Comparison of ENCODE assay signal across 14 cellular contexts in genomic region chr13:110279684-110280083, GRCh38. TPM values are rescaled to one million over a fixed set of nuclear protein-coding genes. Genes with fewer than 3 reads are reported as not detected.
"Had no signal": no experiment of that assay in that cellular context is flagged by ENCODE, and none has a peak within 500 bp of the region (broad histone marks: within the 10 kb centered on the region; RNA-seq: fewer than 3 reads in every experiment).

No MANE protein-coding gene starts in this region.

- H3K4me1 ChIP-seq: pancreas had no signal

- H3K4me3 ChIP-seq: heart left ventricle, pancreas had no signal

- H3K9ac ChIP-seq: SK-N-SH had no signal

- DNase-seq: activated naive CD4-positive, alpha-beta T cell treated with anti-CD3 and anti-CD28 coated beads, Interleukin-2, amount 50 U/mL, for 16 hours; dermis blood vessel endothelial cell; endodermal cell; erythroblast; mesendoderm; pancreas; SK-N-SH; stimulated activated CD4-positive, alpha-beta T cell treated with anti-CD3 and anti-CD28 coated beads, Interleukin-2, amount 100 ng/mL, for 48 hours; stimulated activated naive CD4-positive, alpha-beta T cell treated with Interleukin-2 at 50 U/mL for 16 hours; T-helper 1 cell had no signal

- H3K36me3 ChIP-seq: pancreas had no signal

- H3K9me3 ChIP-seq: heart left ventricle, pancreas, SK-N-SH had no signal

- H3K27me3 ChIP-seq: heart left ventricle, pancreas had no signal

- H3K27ac ChIP-seq: pancreas, VCaP had no signal

- ATAC-seq: heart left ventricle, pancreas had no signal

RNA-seq across cellular contexts. Expression of gene COL4A1, which starts 27.3 kb away (rescaled TPM):
- total RNA-seq: activated CD4-positive, alpha-beta memory T cell treated with anti-CD3 and anti-CD28 coated beads for 36 hours; activated T-helper 1 cell treated with anti-CD3 and anti-CD28 coated beads, Interleukin-12 subunit alpha, Interleukin-12 subunit beta, Interleukin-2, Interleukin-4 antibody, amounts not matched to agents 30 ng/mL and 10 ng/mL and 1 ng/mL, durations not matched to agents 14 hours and 24 hours and 36 hours had no signal

RNA-seq across cellular contexts. Expression of gene COL4A2, which starts 27.4 kb away (rescaled TPM):
- total RNA-seq: activated CD4-positive, alpha-beta memory T cell treated with anti-CD3 and anti-CD28 coated beads for 36 hours; activated T-helper 1 cell treated with anti-CD3 and anti-CD28 coated beads, Interleukin-12 subunit alpha, Interleukin-12 subunit beta, Interleukin-2, Interleukin-4 antibody, amounts not matched to agents 30 ng/mL and 10 ng/mL and 1 ng/mL, durations not matched to agents 14 hours and 24 hours and 36 hours had no signal
